Comparison of ENCODE assay signal across 26 cellular contexts in genomic region chr1:54777011-54777410, GRCh38. TPM values are rescaled to one million over a fixed set of nuclear protein-coding genes. Genes with fewer than 3 reads are reported as not detected.
"Had no signal": no experiment of that assay in that cellular context is flagged by ENCODE, and none has a peak within 500 bp of the region (broad histone marks: within the 10 kb centered on the region; RNA-seq: fewer than 3 reads in every experiment).

No MANE protein-coding gene starts in this region.

- ATAC-seq: activated naive CD4-positive, alpha-beta T cell treated with anti-CD3 and anti-CD28 coated beads, Interleukin-2, amount 50 U/mL, for 72 hours; activated naive CD8-positive, alpha-beta T cell treated with anti-CD3 and anti-CD28 coated beads, Interleukin-2, amount 50 U/mL, for 24 hours; activated T-cell treated with anti-CD3 and anti-CD28 coated beads, Interleukin-2, amount 50 U/mL, for 4 hours; body of pancreas; T-helper 17 cell had no signal

- H3K9me3 ChIP-seq: ascending aorta, body of pancreas, Peyer's patch, SJCRH30 had no signal

- H3K36me3 ChIP-seq: ascending aorta, SJCRH30 had no signal

- H3K27ac ChIP-seq: ascending aorta, body of pancreas, RWPE1, SJCRH30 had no signal

- DNase-seq: activated B cell treated with CpG ODN at 0.5 μM for 24 hours; activated CD4-positive, alpha-beta memory T cell treated with anti-CD3 and anti-CD28 coated beads for 36 hours; activated CD4-positive, alpha-beta T cell treated with anti-CD3 and anti-CD28 coated beads, Interleukin-2, amount 10 ng/mL, durations not matched to agents 7 days and 5 days; activated CD8-positive, alpha-beta memory T cell treated with anti-CD3 and anti-CD28 coated beads for 24 hours; activated effector memory CD4-positive, alpha-beta T cell treated with anti-CD3 and anti-CD28 coated beads, Interleukin-2, amount 50 U/mL, for 16 hours; activated naive CD4-positive, alpha-beta T cell treated with Interleukin-2 at 50 U/mL for 16 hours; activated naive CD8-positive, alpha-beta T cell treated with anti-CD3 and anti-CD28 coated beads, Interleukin-2, amount 50 U/mL, for 24 hours; activated T-cell treated with anti-CD3 and anti-CD28 coated beads, Interleukin-2, amount 50 U/mL, for 4 hours; amniotic stem cell; central memory CD4-positive, alpha-beta T cell; Karpas-422; MM.1S; NCI-H1105; NCI-H1694; NCI-H2029; NCI-H526; Peyer's patch; Right ventricle myocardium superior; SJCRH30; T-helper 17 cell; T-helper 9 cell had no signal

- H3K4me1 ChIP-seq: ascending aorta had no signal

- H3K27me3 ChIP-seq: ascending aorta, body of pancreas, Peyer's patch, SJCRH30 had no signal

- H3K4me3 ChIP-seq: ascending aorta, body of pancreas, Peyer's patch, SJCRH30 had no signal

RNA-seq across cellular contexts. Expression of gene TTC22, which starts 24.1 kb away (rescaled TPM):
- total RNA-seq: ascending aorta, chondrocyte, Right ventricle myocardium superior, SJCRH30 had no signal
